29 cellular contexts compared by ENCODE assay signal in genomic region chr2:219777388-219777787, GRCh38.
"Had no signal": no experiment of that assay in that cellular context is flagged by ENCODE, and none has a peak within 500 bp of the region (broad histone marks: within the 10 kb centered on the region; RNA-seq: fewer than 3 reads in every experiment).

No MANE protein-coding gene starts in this region.

- H3K9me3 Mint-ChIP-seq: activated CD4-positive, alpha-beta T cell treated with anti-CD3 and anti-CD28 coated beads, Interleukin-2, amount 10 ng/mL, durations not matched to agents 7 days and 5 days; activated naive CD4-positive, alpha-beta T cell treated with anti-CD3 and anti-CD28 coated beads for 36 hours; activated naive CD4-positive, alpha-beta T cell treated with anti-CD3 and anti-CD28 coated beads, Interleukin-2, amount 50 U/mL, for 72 hours; activated T-cell treated with anti-CD3 and anti-CD28 coated beads, Interleukin-2, amount 50 U/mL, for 24 hours; activated T-helper 2 cell treated with anti-CD3 and anti-CD28 coated beads, Interferon-gamma antibody, Interleukin-2, Interleukin-4, amounts not matched to agents 10 μg/mL and 5 μg/mL and 100 μg/mL, durations not matched to agents 14 hours and 24 hours and 36 hours had no signal

- H3K27me3 Mint-ChIP-seq: activated CD4-positive, alpha-beta T cell treated with anti-CD3 and anti-CD28 coated beads, Interleukin-2, amount 10 ng/mL, durations not matched to agents 7 days and 5 days had no signal

- H3K36me3 Mint-ChIP-seq: activated naive CD4-positive, alpha-beta T cell treated with anti-CD3 and anti-CD28 coated beads, Interleukin-2, amount 50 U/mL, for 72 hours had no signal

- DNase-seq: activated CD4-positive, alpha-beta T cell treated with anti-CD3 and anti-CD28 coated beads for 36 hours; activated CD4-positive, alpha-beta T cell treated with anti-CD3 and anti-CD28 coated beads, Interleukin-2, amount 10 ng/mL, durations not matched to agents 7 days and 5 days; activated CD4-positive, alpha-beta T cell treated with anti-CD3 and anti-CD28 coated beads, Interleukin-2, amount 50 U/mL, for 48 hours; activated CD8-positive, alpha-beta T cell treated with anti-CD3 and anti-CD28 coated beads, Interleukin-2, amount 10 ng/mL, durations not matched to agents 7 days and 5 days; activated gamma-delta T cell; activated naive CD4-positive, alpha-beta T cell treated with anti-CD3 and anti-CD28 coated beads for 36 hours; activated T-cell treated with anti-CD3 and anti-CD28 coated beads, Interleukin-2, amount 50 U/mL, for 24 hours; adrenal gland; body of pancreas; Karpas-422; KBM-7; NCI-H1105; NCI-H1417 treated with DMSO at 0.1 percent for 48 hours; NCI-H187 treated with DMSO at 0.1 percent for 48 hours; NCI-H2081; NCI-H345; NCI-H526 treated with DMSO at 0.1 percent for 48 hours; NCI-H774; RPMI8226; SIG-M5; T-helper 1 cell; T-helper 2 cell; T1000 had no signal

- H3K4me3 Mint-ChIP-seq: activated CD4-positive, alpha-beta T cell treated with anti-CD3 and anti-CD28 coated beads for 36 hours; activated CD4-positive, alpha-beta T cell treated with anti-CD3 and anti-CD28 coated beads, Interleukin-2, amount 10 ng/mL, durations not matched to agents 7 days and 5 days; activated CD8-positive, alpha-beta T cell treated with anti-CD3 and anti-CD28 coated beads, Interleukin-2, amount 10 ng/mL, durations not matched to agents 7 days and 5 days; activated naive CD4-positive, alpha-beta T cell treated with anti-CD3 and anti-CD28 coated beads for 36 hours; activated T-cell treated with anti-CD3 and anti-CD28 coated beads, Interleukin-2, amount 50 U/mL, for 24 hours had no signal

- H3K4me3 ChIP-seq: adrenal gland, body of pancreas, breast epithelium had no signal

- H3K4me1 Mint-ChIP-seq: activated CD4-positive, alpha-beta T cell treated with anti-CD3 and anti-CD28 coated beads for 36 hours; activated CD4-positive, alpha-beta T cell treated with anti-CD3 and anti-CD28 coated beads, Interleukin-2, amount 10 ng/mL, durations not matched to agents 7 days and 5 days had no signal

- H3K27ac Mint-ChIP-seq: activated CD4-positive, alpha-beta T cell treated with anti-CD3 and anti-CD28 coated beads for 36 hours; activated CD4-positive, alpha-beta T cell treated with anti-CD3 and anti-CD28 coated beads, Interleukin-2, amount 10 ng/mL, durations not matched to agents 7 days and 5 days; activated CD8-positive, alpha-beta T cell treated with anti-CD3 and anti-CD28 coated beads, Interleukin-2, amount 10 ng/mL, durations not matched to agents 7 days and 5 days; activated naive CD4-positive, alpha-beta T cell treated with anti-CD3 and anti-CD28 coated beads for 36 hours; activated naive CD4-positive, alpha-beta T cell treated with anti-CD3 and anti-CD28 coated beads, Interleukin-2, amount 50 U/mL, for 72 hours; activated T-cell treated with anti-CD3 and anti-CD28 coated beads, Interleukin-2, amount 50 U/mL, for 24 hours; activated T-helper 2 cell treated with anti-CD3 and anti-CD28 coated beads, Interferon-gamma antibody, Interleukin-2, Interleukin-4, amounts not matched to agents 10 μg/mL and 5 μg/mL and 100 μg/mL, durations not matched to agents 14 hours and 24 hours and 36 hours had no signal

- ATAC-seq: activated CD4-positive, alpha-beta T cell treated with anti-CD3 and anti-CD28 coated beads for 36 hours; activated CD4-positive, CD25-positive, alpha-beta regulatory T cell treated with anti-CD3 and anti-CD28 coated beads, Interleukin-2, amount 50 U/mL, for 24 hours; activated CD8-positive, alpha-beta T cell treated with anti-CD3 and anti-CD28 coated beads, Interleukin-2, amount 10 ng/mL, durations not matched to agents 7 days and 5 days; activated naive CD4-positive, alpha-beta T cell treated with anti-CD3 and anti-CD28 coated beads, Interleukin-2, amount 50 U/mL, for 72 hours; body of pancreas; Panc1; SK-N-SH treated with all-trans-retinoic acid at 6 μM for 48 hours had no signal
